ENCODE assay signal across 38 cellular contexts in the genomic region with DNA sequence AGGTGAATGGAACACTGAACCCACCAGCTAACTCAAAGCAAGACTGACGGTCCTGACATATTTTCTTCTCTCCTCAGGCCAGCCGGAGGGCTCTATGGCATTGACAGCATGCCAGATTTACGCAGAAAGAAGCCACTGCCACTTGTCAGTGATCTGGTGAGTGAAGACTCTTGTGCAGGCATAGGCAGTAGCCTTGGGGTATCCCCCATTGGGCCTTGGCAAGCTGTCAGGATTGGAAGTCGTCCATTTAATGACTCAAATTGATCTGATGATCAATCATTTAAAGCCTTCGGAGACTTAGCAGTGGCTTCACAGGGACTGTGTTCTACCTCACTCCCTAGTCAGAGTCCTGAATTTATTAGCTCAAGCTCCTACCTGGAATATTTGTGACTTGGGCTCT.
"Had no signal": no experiment of that assay in that cellular context is flagged by ENCODE, and none has a peak within 500 bp of the region (broad histone marks: within the 10 kb centered on the region; RNA-seq: fewer than 3 reads in every experiment).

No MANE protein-coding gene starts in this region.

- DNase-seq: activated CD8-positive, alpha-beta memory T cell treated with anti-CD3 and anti-CD28 coated beads, Interleukin-2, amount 50 U/mL, for 48 hours; activated effector memory CD4-positive, alpha-beta T cell treated with anti-CD3 and anti-CD28 coated beads, Interleukin-2, amount 50 U/mL, for 16 hours; activated effector memory CD4-positive, alpha-beta T cell treated with Interleukin-2 at 50 U/mL for 16 hours; activated gamma-delta T cell; activated gamma-delta T cell treated with Interleukin-2 at 50 U/mL for 16 hours; activated naive CD4-positive, alpha-beta T cell; activated naive CD4-positive, alpha-beta T cell treated with anti-CD3 and anti-CD28 coated beads for 36 hours; activated naive CD4-positive, alpha-beta T cell treated with anti-CD3 and anti-CD28 coated beads, Interleukin-2, amount 10 ng/mL, durations not matched to agents 7 days and 5 days; activated naive CD4-positive, alpha-beta T cell treated with anti-CD3 and anti-CD28 coated beads, Interleukin-2, amount 50 U/mL, for 16 hours; activated naive CD4-positive, alpha-beta T cell treated with Interleukin-2 at 50 U/mL for 16 hours; activated naive CD8-positive, alpha-beta T cell treated with anti-CD3 and anti-CD28 coated beads for 36 hours; activated naive CD8-positive, alpha-beta T cell treated with anti-CD3 and anti-CD28 coated beads, Interleukin-2, amount 10 ng/mL, durations not matched to agents 7 days and 5 days; activated naive CD8-positive, alpha-beta T cell treated with anti-CD3 and anti-CD28 coated beads, Interleukin-2, amount 50 U/mL, for 24 hours; activated T-cell treated with anti-CD3 and anti-CD28 coated beads for 4 hours; activated T-cell treated with anti-CD3 and anti-CD28 coated beads, Interleukin-2, amount 50 U/mL, for 1 hour; activated T-cell treated with anti-CD3 and anti-CD28 coated beads, Interleukin-2, amount 50 U/mL, for 24 hours; activated T-cell treated with anti-CD3 and anti-CD28 coated beads, Interleukin-2, amount 50 U/mL, for 4 hours; activated T-cell treated with anti-CD3 and anti-CD28 coated beads, Interleukin-2, amount 50 U/mL, for 48 hours; activated T-cell treated with anti-CD3 and anti-CD28 coated beads, Interleukin-2, amount 50 U/mL, for 72 hours; amniotic stem cell; amygdala; anterior cingulate cortex; aorta; body of pancreas; brain microvascular endothelial cell; caudate nucleus; cerebellar nuclear complex had no signal

- H3K9me3 Mint-ChIP-seq: activated naive CD4-positive, alpha-beta T cell treated with anti-CD3 and anti-CD28 coated beads for 36 hours; activated naive CD4-positive, alpha-beta T cell treated with anti-CD3 and anti-CD28 coated beads, Interleukin-2, amount 10 ng/mL, durations not matched to agents 7 days and 5 days; activated naive CD4-positive, alpha-beta T cell treated with anti-CD3 and anti-CD28 coated beads, Interleukin-2, amount 50 U/mL, for 24 hours; activated naive CD4-positive, alpha-beta T cell treated with anti-CD3 and anti-CD28 coated beads, Interleukin-2, amount 50 U/mL, for 72 hours; activated naive CD8-positive, alpha-beta T cell treated with anti-CD3 and anti-CD28 coated beads for 36 hours; activated naive CD8-positive, alpha-beta T cell treated with anti-CD3 and anti-CD28 coated beads, Interleukin-2, amount 10 ng/mL, durations not matched to agents 7 days and 5 days; activated naive CD8-positive, alpha-beta T cell treated with anti-CD3 and anti-CD28 coated beads, Interleukin-2, amount 50 U/mL, for 24 hours; activated T-cell treated with anti-CD3 and anti-CD28 coated beads, Interleukin-2, amount 50 U/mL, for 24 hours; activated T-cell treated with anti-CD3 and anti-CD28 coated beads, Interleukin-2, amount 50 U/mL, for 4 hours; activated T-cell treated with anti-CD3 and anti-CD28 coated beads, Interleukin-2, amount 50 U/mL, for 72 hours; activated T-helper 1 cell treated with anti-CD3 and anti-CD28 coated beads, Interleukin-12 subunit alpha, Interleukin-12 subunit beta, Interleukin-2, Interleukin-4 antibody, amounts not matched to agents 30 ng/mL and 10 ng/mL and 1 ng/mL, durations not matched to agents 14 hours and 24 hours and 36 hours; activated T-helper 17 cell treated with anti-CD3 and anti-CD28 coated beads, Interleukin-2, amount 50 U/mL, for 72 hours; activated T-helper 2 cell treated with anti-CD3 and anti-CD28 coated beads, Interferon-gamma antibody, Interleukin-2, Interleukin-4, amounts not matched to agents 10 μg/mL and 5 μg/mL and 100 μg/mL, durations not matched to agents 14 hours and 24 hours and 36 hours; brain; central memory CD8-positive, alpha-beta T cell had no signal

- H3K4me3 Mint-ChIP-seq: activated naive CD4-positive, alpha-beta T cell treated with anti-CD3 and anti-CD28 coated beads for 36 hours; activated naive CD4-positive, alpha-beta T cell treated with anti-CD3 and anti-CD28 coated beads, Interleukin-2, amount 10 ng/mL, durations not matched to agents 7 days and 5 days; activated naive CD4-positive, alpha-beta T cell treated with anti-CD3 and anti-CD28 coated beads, Interleukin-2, amount 50 U/mL, for 24 hours; activated naive CD8-positive, alpha-beta T cell; activated naive CD8-positive, alpha-beta T cell treated with anti-CD3 and anti-CD28 coated beads for 36 hours; activated naive CD8-positive, alpha-beta T cell treated with anti-CD3 and anti-CD28 coated beads, Interleukin-2, amount 10 ng/mL, durations not matched to agents 7 days and 5 days; activated naive CD8-positive, alpha-beta T cell treated with anti-CD3 and anti-CD28 coated beads, Interleukin-2, amount 50 U/mL, for 24 hours; activated T-cell treated with anti-CD3 and anti-CD28 coated beads, Interleukin-2, amount 50 U/mL, for 24 hours; activated T-cell treated with anti-CD3 and anti-CD28 coated beads, Interleukin-2, amount 50 U/mL, for 4 hours; activated T-cell treated with anti-CD3 and anti-CD28 coated beads, Interleukin-2, amount 50 U/mL, for 72 hours; activated T-helper 1 cell treated with anti-CD3 and anti-CD28 coated beads, Interleukin-12 subunit alpha, Interleukin-12 subunit beta, Interleukin-2, Interleukin-4 antibody, amounts not matched to agents 30 ng/mL and 10 ng/mL and 1 ng/mL, durations not matched to agents 14 hours and 24 hours and 36 hours; activated T-helper 17 cell treated with anti-CD3 and anti-CD28 coated beads, Interleukin-2, amount 50 U/mL, for 72 hours; brain; central memory CD8-positive, alpha-beta T cell had no signal

- H3K27me3 Mint-ChIP-seq: activated naive CD4-positive, alpha-beta T cell treated with anti-CD3 and anti-CD28 coated beads, Interleukin-2, amount 10 ng/mL, durations not matched to agents 7 days and 5 days; activated naive CD4-positive, alpha-beta T cell treated with anti-CD3 and anti-CD28 coated beads, Interleukin-2, amount 50 U/mL, for 24 hours; activated naive CD8-positive, alpha-beta T cell; activated naive CD8-positive, alpha-beta T cell treated with anti-CD3 and anti-CD28 coated beads for 36 hours; activated naive CD8-positive, alpha-beta T cell treated with anti-CD3 and anti-CD28 coated beads, Interleukin-2, amount 10 ng/mL, durations not matched to agents 7 days and 5 days; activated T-cell treated with anti-CD3 and anti-CD28 coated beads, Interleukin-2, amount 50 U/mL, for 24 hours; activated T-helper 17 cell treated with anti-CD3 and anti-CD28 coated beads, Interleukin-2, amount 50 U/mL, for 72 hours; brain had no signal

- H3K27ac ChIP-seq: ascending aorta, body of pancreas, brain microvascular endothelial cell, breast epithelium, cardiac muscle cell had no signal

- H3K27ac Mint-ChIP-seq: activated naive CD4-positive, alpha-beta T cell treated with anti-CD3 and anti-CD28 coated beads for 36 hours; activated naive CD4-positive, alpha-beta T cell treated with anti-CD3 and anti-CD28 coated beads, Interleukin-2, amount 10 ng/mL, durations not matched to agents 7 days and 5 days; activated naive CD4-positive, alpha-beta T cell treated with anti-CD3 and anti-CD28 coated beads, Interleukin-2, amount 50 U/mL, for 24 hours; activated naive CD4-positive, alpha-beta T cell treated with anti-CD3 and anti-CD28 coated beads, Interleukin-2, amount 50 U/mL, for 72 hours; activated naive CD8-positive, alpha-beta T cell; activated naive CD8-positive, alpha-beta T cell treated with anti-CD3 and anti-CD28 coated beads for 36 hours; activated naive CD8-positive, alpha-beta T cell treated with anti-CD3 and anti-CD28 coated beads, Interleukin-2, amount 10 ng/mL, durations not matched to agents 7 days and 5 days; activated naive CD8-positive, alpha-beta T cell treated with anti-CD3 and anti-CD28 coated beads, Interleukin-2, amount 50 U/mL, for 24 hours; activated T-cell treated with anti-CD3 and anti-CD28 coated beads, Interleukin-2, amount 50 U/mL, for 24 hours; activated T-cell treated with anti-CD3 and anti-CD28 coated beads, Interleukin-2, amount 50 U/mL, for 72 hours; activated T-helper 1 cell treated with anti-CD3 and anti-CD28 coated beads, Interleukin-12 subunit alpha, Interleukin-12 subunit beta, Interleukin-2, Interleukin-4 antibody, amounts not matched to agents 30 ng/mL and 10 ng/mL and 1 ng/mL, durations not matched to agents 14 hours and 24 hours and 36 hours; activated T-helper 17 cell treated with anti-CD3 and anti-CD28 coated beads, Interleukin-2, amount 50 U/mL, for 72 hours; activated T-helper 2 cell treated with anti-CD3 and anti-CD28 coated beads, Interferon-gamma antibody, Interleukin-2, Interleukin-4, amounts not matched to agents 10 μg/mL and 5 μg/mL and 100 μg/mL, durations not matched to agents 14 hours and 24 hours and 36 hours; brain had no signal

- H3K4me1 Mint-ChIP-seq: activated naive CD4-positive, alpha-beta T cell treated with anti-CD3 and anti-CD28 coated beads, Interleukin-2, amount 10 ng/mL, durations not matched to agents 7 days and 5 days; activated naive CD4-positive, alpha-beta T cell treated with anti-CD3 and anti-CD28 coated beads, Interleukin-2, amount 50 U/mL, for 24 hours; activated naive CD8-positive, alpha-beta T cell treated with anti-CD3 and anti-CD28 coated beads for 36 hours; activated naive CD8-positive, alpha-beta T cell treated with anti-CD3 and anti-CD28 coated beads, Interleukin-2, amount 10 ng/mL, durations not matched to agents 7 days and 5 days; activated naive CD8-positive, alpha-beta T cell treated with anti-CD3 and anti-CD28 coated beads, Interleukin-2, amount 50 U/mL, for 24 hours; activated T-helper 17 cell treated with anti-CD3 and anti-CD28 coated beads, Interleukin-2, amount 50 U/mL, for 72 hours; central memory CD8-positive, alpha-beta T cell had no signal

- H3K36me3 ChIP-seq: cardiac muscle cell had no signal

- H3K4me3 ChIP-seq: ascending aorta, body of pancreas, breast epithelium, cardiac muscle cell had no signal

- H3K27me3 ChIP-seq: ascending aorta, body of pancreas, brain microvascular endothelial cell, breast epithelium, cardiac muscle cell had no signal

- H3K9me3 ChIP-seq: ascending aorta, body of pancreas, breast epithelium had no signal

- H3K4me1 ChIP-seq: ascending aorta, body of pancreas, breast epithelium had no signal

- ATAC-seq: activated naive CD4-positive, alpha-beta T cell treated with anti-CD3 and anti-CD28 coated beads, Interleukin-2, amount 50 U/mL, for 72 hours; activated naive CD8-positive, alpha-beta T cell treated with anti-CD3 and anti-CD28 coated beads, Interleukin-2, amount 50 U/mL, for 24 hours; activated T-cell treated with anti-CD3 and anti-CD28 coated beads, Interleukin-2, amount 50 U/mL, for 4 hours; activated T-cell treated with anti-CD3 and anti-CD28 coated beads, Interleukin-2, amount 50 U/mL, for 72 hours; activated T-helper 17 cell treated with anti-CD3 and anti-CD28 coated beads, Interleukin-2, amount 50 U/mL, for 72 hours; body of pancreas had no signal
